7 cellular contexts compared by ENCODE assay signal in the genomic region with DNA sequence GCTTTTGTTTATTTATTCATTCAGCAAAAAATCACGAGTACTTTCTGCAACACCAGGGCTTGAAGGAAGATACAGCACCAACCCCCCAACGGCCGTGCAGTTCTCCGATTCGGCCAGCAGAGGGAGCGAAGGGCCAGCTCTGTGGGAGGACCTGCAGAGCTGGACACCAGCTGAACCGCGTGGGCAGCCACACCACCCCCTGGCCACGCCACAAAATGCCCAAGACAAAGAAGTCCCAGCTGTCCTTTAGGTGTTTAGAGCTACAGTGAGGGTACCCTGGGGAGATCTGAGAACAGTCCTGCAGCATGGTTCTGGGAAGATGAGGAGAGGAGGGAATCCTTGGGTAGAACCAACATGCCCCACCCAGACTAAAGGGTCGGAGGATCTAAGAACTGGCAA.
DNase-seq lines count a peak whose midpoint lies in the region; ATAC-seq and TF ChIP-seq lines count a peak whose summit lies in the region.

No MANE protein-coding gene starts in this region.

- no peak overlapping the region for H3K27ac ChIP-seq in left lung

- ATAC-seq in HG02759 (IDR thresholded peaks at IDR 0.05; ENCODE audit: unreplicated experiment): peak; percentile 85
- peak; percentile 97 for ATAC-seq in left lung

- intact Hi-C loops in left lung (cut with DNase I): loop anchor here in 1 of 2 donors (5.0 kb wide), 1 partner anchor 199 kb away; no protein-coding TSS in a partner anchor

- DNase-seq in NCI-H2107 treated with DMSO at 0.1 percent for 48 hours (lab: John Stamatoyannopoulos, UW; ENCODE audit: unreplicated experiment): peak; percentile 10
- DNase-seq in activated CD4-positive, alpha-beta T cell treated with anti-CD3 and anti-CD28 coated beads for 4 hours: peak; percentile 55 to 76
- DNase-seq in cerebellum (ENCODE audit: low spot score): peak; percentile 87
- DNase-seq in left lung: peak; percentile 83 to 95
- peak; percentile 75 for DNase-seq in stimulated activated CD4-positive, alpha-beta T cell treated with anti-CD3 and anti-CD28 coated beads, Interleukin-4, amount 100 ng/mL, for 24 hours

- no peaks in the 10 kb centered on the region for H3K9me3 ChIP-seq in left lung

- peak; percentile 96 for TF ChIP-seq CTCF in GM12873 (IDR thresholded peaks at IDR 0.05; ENCODE audit: insufficient read depth, low read depth, low read length, missing control alignments)
- TF ChIP-seq CTCF in left lung (IDR thresholded peaks at IDR 0.05): peak; percentile 93 to 94

- H3K4me1 ChIP-seq in left lung: peaks cover 0 to 20% of the 10 kb centered on the region in 2 donors

- no peaks in the 10 kb centered on the region for H3K36me3 ChIP-seq in left lung

- H3K4me3 ChIP-seq in left lung: no peak overlapping the region

- no peaks in the 10 kb centered on the region for H3K27me3 ChIP-seq in left lung

Comparison
In these comparisons a context has a peak if more than half of its experiments do, and no peak if none do; other contexts are left out.
1. DNase-seq: peak in every context shown above with its lines; median percentile 89 in left lung; 87 in cerebellum; 75 in stimulated activated CD4-positive, alpha-beta T cell treated with anti-CD3 and anti-CD28 coated beads, Interleukin-4, amount 100 ng/mL, for 24 hours; 66 in activated CD4-positive, alpha-beta T cell treated with anti-CD3 and anti-CD28 coated beads for 4 hours; 10 in NCI-H2107 treated with DMSO at 0.1 percent for 48 hours.